In genomic region chr1:151259351-151259750, GRCh38 we compare ENCODE assay signal across 25 cellular contexts.
"Had no signal": no experiment of that assay in that cellular context is flagged by ENCODE, and none has a peak within 500 bp of the region (broad histone marks: within the 10 kb centered on the region; RNA-seq: fewer than 3 reads in every experiment).

No MANE protein-coding gene starts in this region.

- DNase-seq: activated CD4-positive, alpha-beta T cell treated with anti-CD3 and anti-CD28 coated beads, Interleukin-2, amount 10 ng/mL, durations not matched to agents 24 days and 14 days; activated CD4-positive, alpha-beta T cell treated with anti-CD3 and anti-CD28 coated beads, Interleukin-2, amount 50 U/mL, for 4 hours; activated CD4-positive, CD25-positive, alpha-beta regulatory T cell; activated CD8-positive, alpha-beta T cell treated with anti-CD3 and anti-CD28 coated beads for 36 hours; activated gamma-delta T cell treated with Interleukin-2 at 50 U/mL for 16 hours; activated naive CD4-positive, alpha-beta T cell treated with anti-CD3 and anti-CD28 coated beads for 36 hours; activated T-cell treated with anti-CD3 and anti-CD28 coated beads, Interleukin-2, amount 50 U/mL, for 1 hour; adrenal gland; body of pancreas; central memory CD4-positive, alpha-beta T cell; Kasumi-1; KG1; NCI-H1105; NCI-H1417 treated with DMSO at 0.1 percent for 48 hours; NCI-H187 treated with DMSO at 0.1 percent for 48 hours; NCI-H226; NCI-H446 treated with DMSO at 0.1 percent for 48 hours; NCI-H524; SHP77; SJCRH30; T1000; WERI-Rb-1 had no signal

- H3K27me3 ChIP-seq: adrenal gland, body of pancreas, SJCRH30 had no signal

- H3K27ac ChIP-seq: adrenal gland, body of pancreas, SJCRH30, SK-N-MC, WERI-Rb-1 had no signal

- H3K4me1 ChIP-seq: SJCRH30 had no signal

- H3K9me3 ChIP-seq: adrenal gland, body of pancreas, SJCRH30 had no signal

- H3K4me3 Mint-ChIP-seq: activated CD4-positive, alpha-beta T cell treated with anti-CD3 and anti-CD28 coated beads, Interleukin-2, amount 10 ng/mL, durations not matched to agents 24 days and 14 days; activated CD8-positive, alpha-beta T cell treated with anti-CD3 and anti-CD28 coated beads for 36 hours; activated naive CD4-positive, alpha-beta T cell treated with anti-CD3 and anti-CD28 coated beads for 36 hours; activated T-helper 1 cell treated with anti-CD3 and anti-CD28 coated beads, Interleukin-12 subunit alpha, Interleukin-12 subunit beta, Interleukin-2, Interleukin-4 antibody, amounts not matched to agents 30 ng/mL and 10 ng/mL and 1 ng/mL, durations not matched to agents 14 hours and 24 hours and 36 hours had no signal

- H3K27ac Mint-ChIP-seq: activated CD4-positive, alpha-beta T cell treated with anti-CD3 and anti-CD28 coated beads, Interleukin-2, amount 10 ng/mL, durations not matched to agents 24 days and 14 days; activated CD8-positive, alpha-beta T cell treated with anti-CD3 and anti-CD28 coated beads for 36 hours; activated naive CD4-positive, alpha-beta T cell treated with anti-CD3 and anti-CD28 coated beads for 36 hours; activated T-helper 1 cell treated with anti-CD3 and anti-CD28 coated beads, Interleukin-12 subunit alpha, Interleukin-12 subunit beta, Interleukin-2, Interleukin-4 antibody, amounts not matched to agents 30 ng/mL and 10 ng/mL and 1 ng/mL, durations not matched to agents 14 hours and 24 hours and 36 hours had no signal

- H3K27me3 Mint-ChIP-seq: activated CD4-positive, alpha-beta T cell treated with anti-CD3 and anti-CD28 coated beads, Interleukin-2, amount 10 ng/mL, durations not matched to agents 24 days and 14 days; activated CD8-positive, alpha-beta T cell treated with anti-CD3 and anti-CD28 coated beads for 36 hours had no signal

- H3K4me3 ChIP-seq: adrenal gland, body of pancreas, SJCRH30, SK-N-MC had no signal

- H3K9me3 Mint-ChIP-seq: activated CD4-positive, alpha-beta T cell treated with anti-CD3 and anti-CD28 coated beads, Interleukin-2, amount 10 ng/mL, durations not matched to agents 24 days and 14 days; activated CD8-positive, alpha-beta T cell treated with anti-CD3 and anti-CD28 coated beads for 36 hours; activated naive CD4-positive, alpha-beta T cell treated with anti-CD3 and anti-CD28 coated beads for 36 hours; activated naive CD4-positive, alpha-beta T cell treated with anti-CD3 and anti-CD28 coated beads, Interleukin-2, amount 50 U/mL, for 72 hours; activated T-helper 1 cell treated with anti-CD3 and anti-CD28 coated beads, Interleukin-12 subunit alpha, Interleukin-12 subunit beta, Interleukin-2, Interleukin-4 antibody, amounts not matched to agents 30 ng/mL and 10 ng/mL and 1 ng/mL, durations not matched to agents 14 hours and 24 hours and 36 hours had no signal

- ATAC-seq: activated CD8-positive, alpha-beta T cell treated with anti-CD3 and anti-CD28 coated beads for 36 hours; activated naive CD4-positive, alpha-beta T cell treated with anti-CD3 and anti-CD28 coated beads, Interleukin-2, amount 50 U/mL, for 72 hours; body of pancreas had no signal
